Comparison of ENCODE assay signal across 1 cellular context in the genomic region with DNA sequence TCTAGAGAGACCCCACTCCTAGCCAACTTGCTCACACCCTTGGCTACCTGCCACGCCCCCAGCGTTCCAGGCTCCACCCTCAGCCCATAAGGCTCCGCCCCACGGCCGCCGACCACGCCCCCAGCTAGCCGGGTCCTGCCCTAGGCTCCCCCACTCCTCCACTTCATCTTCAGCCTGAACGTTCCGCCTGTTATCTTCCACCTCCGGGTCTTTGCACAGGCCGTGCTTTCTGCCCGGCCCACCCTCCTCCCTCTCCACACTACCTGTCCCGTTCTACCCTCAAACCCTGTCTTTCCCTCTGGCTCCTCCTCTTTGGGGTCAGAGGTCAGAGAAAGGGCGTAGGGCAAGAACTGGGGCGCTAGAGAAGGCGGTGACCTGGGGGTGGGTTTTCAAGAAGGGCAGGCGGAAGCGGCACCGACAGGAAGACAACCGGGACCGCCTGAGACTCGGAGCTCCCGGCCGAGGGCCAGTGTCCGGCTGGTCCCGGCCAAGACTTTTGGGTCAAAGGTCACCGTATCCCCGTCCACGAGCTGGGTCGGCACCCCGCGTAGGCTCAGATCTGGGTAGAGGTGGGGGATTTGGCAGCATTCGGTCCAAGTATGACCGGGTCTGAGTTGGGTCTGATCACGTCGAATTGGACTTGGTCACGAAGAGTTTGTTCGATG.
TF ChIP-seq lines count a peak whose summit lies in the region.

No MANE protein-coding gene starts in this region.

TF ChIP-seq in HepG2, 621 proteins besides CTCF, POLR2A, EP300 and RAD21 (continued from another document and continues in another):
- peak; percentile 25; the same call in 1 of the 2 replicates for TF ChIP-seq HOXA3 (CRISPR knock-in tag; IDR thresholded peaks at IDR 0.05)
- 0 out of 2 replicates have a peak, but pooled peaks have one; percentile 32 for TF ChIP-seq ZNF652 (CRISPR knock-in tag; IDR thresholded peaks at IDR 0.05; ENCODE audit: borderline replicate concordance, low read depth)
- TF ChIP-seq ASH2L (IDR thresholded peaks at IDR 0.05; ENCODE audit: insufficient read length, low read depth, low read length), result peak; percentile 59
- 0 out of 2 replicates have a peak, but pooled peaks have one; percentile 34 for TF ChIP-seq ZNF546 (CRISPR knock-in tag; conservative IDR thresholded peaks at IDR 0.05)
- TF ChIP-seq ATAD3A (CRISPR knock-in tag; IDR thresholded peaks at IDR 0.05), result 0 out of 2 replicates have a peak, but pooled peaks have one; percentile 4
- TF ChIP-seq SOX6 (IDR thresholded peaks at IDR 0.05), result no peak
- TF ChIP-seq SOX6 (CRISPR knock-in tag; IDR thresholded peaks at IDR 0.05), result peak; percentile 50
- TF ChIP-seq TIGD3 (CRISPR knock-in tag; IDR thresholded peaks at IDR 0.05; ENCODE audit: borderline replicate concordance), result no peak
- TF ChIP-seq, protein P1, sequence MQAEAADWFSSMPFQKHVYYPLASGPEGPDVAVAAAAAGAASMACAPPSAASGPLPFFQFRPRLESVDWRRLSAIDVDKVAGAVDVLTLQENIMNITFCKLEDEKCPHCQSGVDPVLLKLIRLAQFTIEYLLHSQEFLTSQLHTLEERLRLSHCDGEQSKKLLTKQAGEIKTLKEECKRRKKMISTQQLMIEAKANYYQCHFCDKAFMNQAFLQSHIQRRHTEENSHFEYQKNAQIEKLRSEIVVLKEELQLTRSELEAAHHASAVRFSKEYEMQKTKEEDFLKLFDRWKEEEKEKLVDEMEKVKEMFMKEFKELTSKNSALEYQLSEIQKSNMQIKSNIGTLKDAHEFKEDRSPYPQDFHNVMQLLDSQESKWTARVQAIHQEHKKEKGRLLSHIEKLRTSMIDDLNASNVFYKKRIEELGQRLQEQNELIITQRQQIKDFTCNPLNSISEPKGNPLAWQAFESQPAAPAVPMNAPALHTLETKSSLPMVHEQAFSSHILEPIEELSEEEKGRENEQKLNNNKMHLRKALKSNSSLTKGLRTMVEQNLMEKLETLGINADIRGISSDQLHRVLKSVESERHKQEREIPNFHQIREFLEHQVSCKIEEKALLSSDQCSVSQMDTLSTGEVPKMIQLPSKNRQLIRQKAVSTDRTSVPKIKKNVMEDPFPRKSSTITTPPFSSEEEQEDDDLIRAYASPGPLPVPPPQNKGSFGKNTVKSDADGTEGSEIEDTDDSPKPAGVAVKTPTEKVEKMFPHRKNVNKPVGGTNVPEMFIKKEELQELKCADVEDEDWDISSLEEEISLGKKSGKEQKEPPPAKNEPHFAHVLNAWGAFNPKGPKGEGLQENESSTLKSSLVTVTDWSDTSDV (CRISPR knock-in tag; IDR thresholded peaks at IDR 0.05), result no peak
- TF ChIP-seq ZNF18 (CRISPR knock-in tag; IDR thresholded peaks at IDR 0.05; ENCODE audit: insufficient replicate concordance), result peak; percentile 36
- TF ChIP-seq KAT7 (CRISPR knock-in tag; IDR thresholded peaks at IDR 0.05; ENCODE audit: borderline replicate concordance), result no peak
- TF ChIP-seq NAIF1 (CRISPR knock-in tag; IDR thresholded peaks at IDR 0.05; ENCODE audit: borderline replicate concordance), result no peak
- TF ChIP-seq ZNF44 (CRISPR knock-in tag; IDR thresholded peaks at IDR 0.05), result no peak
- TF ChIP-seq ZSCAN29 (CRISPR knock-in tag; conservative IDR thresholded peaks at IDR 0.05), result 0 out of 2 replicates have a peak, but pooled peaks have one; percentile 58
- TF ChIP-seq, protein P2, sequence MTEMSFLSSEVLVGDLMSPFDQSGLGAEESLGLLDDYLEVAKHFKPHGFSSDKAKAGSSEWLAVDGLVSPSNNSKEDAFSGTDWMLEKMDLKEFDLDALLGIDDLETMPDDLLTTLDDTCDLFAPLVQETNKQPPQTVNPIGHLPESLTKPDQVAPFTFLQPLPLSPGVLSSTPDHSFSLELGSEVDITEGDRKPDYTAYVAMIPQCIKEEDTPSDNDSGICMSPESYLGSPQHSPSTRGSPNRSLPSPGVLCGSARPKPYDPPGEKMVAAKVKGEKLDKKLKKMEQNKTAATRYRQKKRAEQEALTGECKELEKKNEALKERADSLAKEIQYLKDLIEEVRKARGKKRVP (CRISPR knock-in tag; IDR thresholded peaks at IDR 0.05), result no peak
- TF ChIP-seq MIER2 (CRISPR knock-in tag; IDR thresholded peaks at IDR 0.05), result 0 out of 2 replicates have a peak, but pooled peaks have one; percentile 34
- peak; percentile 53 for TF ChIP-seq THAP11 (CRISPR knock-in tag; IDR thresholded peaks at IDR 0.05)
- TF ChIP-seq MEIS2 (CRISPR knock-in tag; IDR thresholded peaks at IDR 0.05), result 0 out of 2 replicates have a peak, but pooled peaks have one; percentile 4
- no peak for TF ChIP-seq ATF1 (CRISPR knock-in tag; IDR thresholded peaks at IDR 0.05)
- peak; percentile 80 for TF ChIP-seq NR2F2 (IDR thresholded peaks at IDR 0.05; ENCODE audit: borderline replicate concordance, low read depth)
- TF ChIP-seq ZC3H4 (CRISPR knock-in tag; IDR thresholded peaks at IDR 0.05; ENCODE audit: borderline replicate concordance), result no peak
- no peak for TF ChIP-seq CENPT (CRISPR knock-in tag; IDR thresholded peaks at IDR 0.05; ENCODE audit: low read depth)
- no peak for TF ChIP-seq ZBTB20 (CRISPR knock-in tag; IDR thresholded peaks at IDR 0.05; ENCODE audit: borderline replicate concordance, low read depth)
- TF ChIP-seq ZNF337 (CRISPR knock-in tag; IDR thresholded peaks at IDR 0.05; ENCODE audit: borderline replicate concordance, low read depth), result 0 out of 2 replicates have a peak, but pooled peaks have one; percentile 25
- 0 out of 2 replicates have a peak, but pooled peaks have one; percentile 19 for TF ChIP-seq ATF2 (CRISPR knock-in tag; IDR thresholded peaks at IDR 0.05)
- TF ChIP-seq, protein P3, sequence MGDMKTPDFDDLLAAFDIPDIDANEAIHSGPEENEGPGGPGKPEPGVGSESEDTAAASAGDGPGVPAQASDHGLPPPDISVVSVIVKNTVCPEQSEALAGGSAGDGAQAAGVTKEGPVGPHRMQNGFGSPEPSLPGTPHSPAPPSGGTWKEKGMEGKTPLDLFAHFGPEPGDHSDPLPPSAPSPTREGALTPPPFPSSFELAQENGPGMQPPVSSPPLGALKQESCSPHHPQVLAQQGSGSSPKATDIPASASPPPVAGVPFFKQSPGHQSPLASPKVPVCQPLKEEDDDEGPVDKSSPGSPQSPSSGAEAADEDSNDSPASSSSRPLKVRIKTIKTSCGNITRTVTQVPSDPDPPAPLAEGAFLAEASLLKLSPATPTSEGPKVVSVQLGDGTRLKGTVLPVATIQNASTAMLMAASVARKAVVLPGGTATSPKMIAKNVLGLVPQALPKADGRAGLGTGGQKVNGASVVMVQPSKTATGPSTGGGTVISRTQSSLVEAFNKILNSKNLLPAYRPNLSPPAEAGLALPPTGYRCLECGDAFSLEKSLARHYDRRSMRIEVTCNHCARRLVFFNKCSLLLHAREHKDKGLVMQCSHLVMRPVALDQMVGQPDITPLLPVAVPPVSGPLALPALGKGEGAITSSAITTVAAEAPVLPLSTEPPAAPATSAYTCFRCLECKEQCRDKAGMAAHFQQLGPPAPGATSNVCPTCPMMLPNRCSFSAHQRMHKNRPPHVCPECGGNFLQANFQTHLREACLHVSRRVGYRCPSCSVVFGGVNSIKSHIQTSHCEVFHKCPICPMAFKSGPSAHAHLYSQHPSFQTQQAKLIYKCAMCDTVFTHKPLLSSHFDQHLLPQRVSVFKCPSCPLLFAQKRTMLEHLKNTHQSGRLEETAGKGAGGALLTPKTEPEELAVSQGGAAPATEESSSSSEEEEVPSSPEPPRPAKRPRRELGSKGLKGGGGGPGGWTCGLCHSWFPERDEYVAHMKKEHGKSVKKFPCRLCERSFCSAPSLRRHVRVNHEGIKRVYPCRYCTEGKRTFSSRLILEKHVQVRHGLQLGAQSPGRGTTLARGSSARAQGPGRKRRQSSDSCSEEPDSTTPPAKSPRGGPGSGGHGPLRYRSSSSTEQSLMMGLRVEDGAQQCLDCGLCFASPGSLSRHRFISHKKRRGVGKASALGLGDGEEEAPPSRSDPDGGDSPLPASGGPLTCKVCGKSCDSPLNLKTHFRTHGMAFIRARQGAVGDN (CRISPR knock-in tag; IDR thresholded peaks at IDR 0.05), result peak; percentile 86
- TF ChIP-seq PRDM10 (CRISPR knock-in tag; IDR thresholded peaks at IDR 0.05; ENCODE audit: low read depth), result no peak
- TF ChIP-seq HBP1 (CRISPR knock-in tag; IDR thresholded peaks at IDR 0.05; ENCODE audit: low read depth), result peak; percentile 68; the same call in 1 of the 2 replicates
- TF ChIP-seq ZNF704 (CRISPR knock-in tag; IDR thresholded peaks at IDR 0.05; ENCODE audit: borderline replicate concordance), result no peak
- peak; percentile 67; the same call in 1 of the 2 replicates for TF ChIP-seq ESRRA (CRISPR knock-in tag; IDR thresholded peaks at IDR 0.05; ENCODE audit: low read depth)
- peak; percentile 79 for TF ChIP-seq PHF21A (CRISPR knock-in tag; IDR thresholded peaks at IDR 0.05)
- no peak for TF ChIP-seq ZNF549 (CRISPR knock-in tag; IDR thresholded peaks at IDR 0.05)
- TF ChIP-seq, protein P4, sequence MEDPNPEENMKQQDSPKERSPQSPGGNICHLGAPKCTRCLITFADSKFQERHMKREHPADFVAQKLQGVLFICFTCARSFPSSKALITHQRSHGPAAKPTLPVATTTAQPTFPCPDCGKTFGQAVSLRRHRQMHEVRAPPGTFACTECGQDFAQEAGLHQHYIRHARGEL (CRISPR knock-in tag; IDR thresholded peaks at IDR 0.05), result peak; percentile 68; the same call in 1 of the 2 replicates
- no peak for TF ChIP-seq ZNF749 (CRISPR knock-in tag; IDR thresholded peaks at IDR 0.05; ENCODE audit: borderline replicate concordance)
